29 cellular contexts compared by ENCODE assay signal in the genomic region with DNA sequence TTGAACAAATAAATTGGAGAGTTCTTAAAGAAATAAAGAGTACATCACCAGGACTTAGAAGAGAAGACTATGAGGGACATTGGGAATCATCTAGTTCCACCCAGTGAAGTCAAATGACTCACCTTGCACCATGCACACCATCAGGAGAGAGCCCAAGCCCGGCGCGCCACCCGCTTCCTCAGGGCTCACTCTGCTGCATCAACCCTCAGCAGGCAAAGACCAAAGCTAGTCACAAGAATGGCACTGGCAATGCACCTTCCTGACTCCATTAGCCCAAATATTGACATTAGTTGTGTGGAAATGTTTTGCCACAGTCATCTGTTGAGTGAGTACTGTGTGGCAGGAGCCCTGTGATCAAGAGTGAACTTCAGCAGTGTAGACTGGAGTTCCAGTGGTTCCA. TPM values are rescaled to one million over a fixed set of nuclear protein-coding genes. Genes with fewer than 3 reads are reported as not detected.
"Had no signal": no experiment of that assay in that cellular context is flagged by ENCODE, and none has a peak within 500 bp of the region (broad histone marks: within the 10 kb centered on the region; RNA-seq: fewer than 3 reads in every experiment).

No MANE protein-coding gene starts in this region.

- H3K4me3 Mint-ChIP-seq: mesothelial cell of epicardium; natural killer cell treated with Interleukin-12 subunit alpha and Interleukin-12 subunit beta and Interleukin-15 and Interleukin-18, amount 100 ng/mL, for 72 hours; neural progenitor cell; stimulated activated memory B cell treated with anti-CD40 and anti-IgM and Interleukin-4, amounts not matched to agents 10 μg/mL and 1 μg/mL and 100 μg/mL, for 72 hours; stimulated activated naive CD8-positive, alpha-beta T cell treated with anti-CD3 and anti-CD28 coated beads, Interleukin-15, Interleukin-2, amounts not matched to agents 100 ng/mL and 50 ng/mL, for 24 hours had no signal

- H3K4me3 ChIP-seq: dorsolateral prefrontal cortex, gastroesophageal sphincter, heart left ventricle, hepatocyte, left lung, mucosa of descending colon, neural progenitor cell, sigmoid colon, suprapubic skin, transverse colon, vagina had no signal

- H3K36me3 Mint-ChIP-seq: mesothelial cell of epicardium; naive B cell; natural killer cell treated with Interleukin-12 subunit alpha and Interleukin-12 subunit beta and Interleukin-15 and Interleukin-18, amount 100 ng/mL, for 72 hours; neural progenitor cell; stimulated activated memory B cell treated with anti-CD40 and anti-IgM and Interleukin-4, amounts not matched to agents 10 μg/mL and 1 μg/mL and 100 μg/mL, for 72 hours had no signal

- H3K27ac Mint-ChIP-seq: mesothelial cell of epicardium; naive B cell; natural killer cell treated with Interleukin-12 subunit alpha and Interleukin-12 subunit beta and Interleukin-15 and Interleukin-18, amount 100 ng/mL, for 72 hours; neural progenitor cell; progenitor cell of endocrine pancreas; stimulated activated memory B cell treated with anti-CD40 and anti-IgM and Interleukin-4, amounts not matched to agents 10 μg/mL and 1 μg/mL and 100 μg/mL, for 72 hours; stimulated activated naive CD8-positive, alpha-beta T cell treated with anti-CD3 and anti-CD28 coated beads, Interleukin-15, Interleukin-2, amounts not matched to agents 100 ng/mL and 50 ng/mL, for 24 hours had no signal

- H3K9ac ChIP-seq: neural progenitor cell, parathyroid adenoma had no signal

- H3K9me3 Mint-ChIP-seq: mesothelial cell of epicardium; natural killer cell treated with Interleukin-12 subunit alpha and Interleukin-12 subunit beta and Interleukin-15 and Interleukin-18, amount 100 ng/mL, for 72 hours; neural progenitor cell; stimulated activated memory B cell treated with anti-CD40 and anti-IgM and Interleukin-4, amounts not matched to agents 10 μg/mL and 1 μg/mL and 100 μg/mL, for 72 hours; stimulated activated naive CD8-positive, alpha-beta T cell treated with anti-CD3 and anti-CD28 coated beads, Interleukin-15, Interleukin-2, amounts not matched to agents 100 ng/mL and 50 ng/mL, for 24 hours had no signal

- H3K4me1 ChIP-seq: gastroesophageal sphincter, heart left ventricle, left lung, parathyroid adenoma, sigmoid colon, transverse colon, vagina had no signal

- H3K4me2 ChIP-seq: hepatocyte, neural progenitor cell had no signal

- H3K9me3 ChIP-seq: gastroesophageal sphincter, heart left ventricle, left lung, mucosa of descending colon, sigmoid colon, suprapubic skin, transverse colon, vagina had no signal

- H3K27ac ChIP-seq: dorsolateral prefrontal cortex, epithelial cell of prostate, foreskin keratinocyte, gastroesophageal sphincter, heart left ventricle, hepatocyte, left lung, neural progenitor cell, parathyroid adenoma, sigmoid colon, suprapubic skin, transverse colon, vagina had no signal

- H3K27me3 Mint-ChIP-seq: stimulated activated memory B cell treated with anti-CD40 and anti-IgM and Interleukin-4, amounts not matched to agents 10 μg/mL and 1 μg/mL and 100 μg/mL, for 72 hours had no signal

- H2AFZ ChIP-seq: hepatocyte, neural progenitor cell, parathyroid adenoma had no signal

- H3K79me2 ChIP-seq: hepatocyte, parathyroid adenoma had no signal

- H3K36me3 ChIP-seq: gastroesophageal sphincter, heart left ventricle, left lung, neural progenitor cell, sigmoid colon, suprapubic skin, transverse colon, vagina had no signal

- ATAC-seq: esophagus mucosa; foreskin keratinocyte; gastroesophageal sphincter; heart left ventricle; left cardiac atrium; left lung; mucosa of descending colon; natural killer cell treated with Interleukin-12 subunit alpha and Interleukin-12 subunit beta and Interleukin-15 and Interleukin-18, amount 100 ng/mL, for 72 hours; right cardiac atrium; stimulated activated memory B cell treated with anti-CD40 and anti-IgM and Interleukin-4, amounts not matched to agents 10 μg/mL and 1 μg/mL and 100 μg/mL, for 72 hours had no signal

- DNase-seq: dorsolateral prefrontal cortex; effector CD4-positive, alpha-beta T cell; foreskin keratinocyte; heart left ventricle; left cardiac atrium; mesenchymal stem cell; mucosa of descending colon; naive B cell; right cardiac atrium; sigmoid colon; stimulated activated CD4-positive, alpha-beta T cell treated with anti-CD3 and anti-CD28 coated beads, Interleukin-2, amount 100 ng/mL, for 24 hours; stimulated activated CD4-positive, alpha-beta T cell treated with anti-CD3 and anti-CD28 coated beads, Interleukin-4, amount 100 ng/mL, for 24 hours; transverse colon had no signal

- H3K27me3 ChIP-seq: foreskin keratinocyte, neural progenitor cell, vagina had no signal

RNA-seq across cellular contexts. Expression of gene LYPD6B, which starts 7.1 kb away (rescaled TPM):
- total RNA-seq: fibroblast of lung; heart left ventricle; left cardiac atrium; lung microvascular endothelial cell; natural killer cell treated with Interleukin-12 subunit alpha and Interleukin-12 subunit beta and Interleukin-15 and Interleukin-18, amount 100 ng/mL, for 72 hours; right cardiac atrium had no signal
- polyA plus RNA-seq: heart left ventricle, right cardiac atrium had no signal
